Comparison of ENCODE assay signal across 22 cellular contexts in the genomic region with DNA sequence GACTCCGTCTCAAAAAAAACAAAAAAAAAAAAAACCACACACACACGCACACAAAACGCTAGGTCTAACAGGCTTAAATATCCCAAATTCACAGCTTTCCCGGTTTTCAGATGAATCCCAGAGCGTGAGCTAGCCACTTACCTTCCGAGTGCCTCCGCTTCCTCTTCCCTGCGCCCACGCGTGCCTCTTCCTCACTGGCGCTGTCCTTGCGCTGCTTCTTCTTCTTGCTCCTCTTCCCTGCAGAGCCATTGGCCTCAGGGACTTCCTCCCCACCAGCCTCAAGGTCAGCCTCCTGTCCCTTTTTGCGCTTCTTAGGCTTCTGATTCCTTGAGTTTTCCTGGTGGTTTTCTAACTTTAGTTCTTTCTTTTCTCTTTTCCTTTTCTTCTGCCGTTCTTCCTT. TPM values are rescaled to one million over a fixed set of nuclear protein-coding genes. Genes with fewer than 3 reads are reported as not detected.
DNase-seq lines count a peak whose midpoint lies in the region; ATAC-seq lines count a peak whose summit lies in the region.
"Had no signal": no experiment of that assay in that cellular context is flagged by ENCODE, and none has a peak within 500 bp of the region (broad histone marks: within the 10 kb centered on the region; RNA-seq: fewer than 3 reads in every experiment).

No MANE protein-coding gene starts in this region.

- no peaks in the 10 kb centered on the region for H3K27me3 Mint-ChIP-seq in activated T-cell treated with anti-CD3 and anti-CD28 coated beads, Interleukin-2, amount 50 U/mL, for 72 hours (ENCODE audit: low read depth)
- no peaks in the 10 kb centered on the region for H3K27me3 Mint-ChIP-seq in CD8-positive, alpha-beta memory T cell
- H3K27me3 Mint-ChIP-seq in central memory CD8-positive, alpha-beta T cell = no peaks in the 10 kb centered on the region

- H3K36me3 ChIP-seq in CD8-positive, alpha-beta memory T cell (ENCODE audit: insufficient read depth, low read length) = peaks cover 44% of the 10 kb centered on the region

- peak overlapping the region; percentile 16 for H3K27ac Mint-ChIP-seq in activated T-cell treated with anti-CD3 and anti-CD28 coated beads, Interleukin-2, amount 50 U/mL, for 72 hours
- peak overlapping the region in 5 of 8 donors; percentile 45 to 88 (median 57) for H3K27ac Mint-ChIP-seq in CD8-positive, alpha-beta memory T cell
- H3K27ac Mint-ChIP-seq in central memory CD8-positive, alpha-beta T cell (ENCODE audit: low read depth) = peak overlapping the region; percentile 98
- H3K27ac Mint-ChIP-seq in stimulated activated effector memory CD8-positive, alpha-beta T cell treated with anti-CD3 and anti-CD28 coated beads, Interleukin-12 subunit alpha, Interleukin-12 subunit beta, amount 100 ng/mL, for 72 hours = peak overlapping the region; percentile 96
- H3K27ac Mint-ChIP-seq: HFFc6 had no signal

- CTCF ChIA-PET in CD8-positive, alpha-beta memory T cell (lab: Charles Lee) = interaction anchor here (0.8 to 3.2 kb wide), 4 partner anchors 10 to 14 kb away, joined by 3 to 13 read pairs (median 5); no protein-coding TSS in a partner anchor

- no peaks in the 10 kb centered on the region for H3K4me1 Mint-ChIP-seq in activated T-cell treated with anti-CD3 and anti-CD28 coated beads, Interleukin-2, amount 50 U/mL, for 72 hours (ENCODE audit: low read depth)
- H3K4me1 Mint-ChIP-seq in CD8-positive, alpha-beta memory T cell = peaks cover 44 to 53% (median 49%) of the 10 kb centered on the region in 3 donors
- peaks cover 52% of the 10 kb centered on the region for H3K4me1 Mint-ChIP-seq in central memory CD8-positive, alpha-beta T cell
- H3K4me1 Mint-ChIP-seq in stimulated activated effector memory CD8-positive, alpha-beta T cell treated with anti-CD3 and anti-CD28 coated beads, Interleukin-12 subunit alpha, Interleukin-12 subunit beta, amount 100 ng/mL, for 72 hours = peaks cover 56% of the 10 kb centered on the region
- H3K4me1 Mint-ChIP-seq: H9 had no signal

- peaks cover 21% of the 10 kb centered on the region for H3K4me1 ChIP-seq in CD8-positive, alpha-beta memory T cell (ENCODE audit: insufficient read depth, low read length)

- POLR2A ChIA-PET in CD8-positive, alpha-beta memory T cell (lab: Charles Lee) = no interaction called here

- H3K9me3 ChIP-seq in CD8-positive, alpha-beta memory T cell (ENCODE audit: low read length) = no peaks in the 10 kb centered on the region
- H3K9me3 ChIP-seq: MG63, SJSA1 had no signal

- H3K9me3 Mint-ChIP-seq in activated T-cell treated with anti-CD3 and anti-CD28 coated beads, Interleukin-2, amount 50 U/mL, for 72 hours = no peaks in the 10 kb centered on the region
- no peaks in the 10 kb centered on the region for H3K9me3 Mint-ChIP-seq in CD8-positive, alpha-beta memory T cell
- H3K9me3 Mint-ChIP-seq in central memory CD8-positive, alpha-beta T cell = no peaks in the 10 kb centered on the region
- no peaks in the 10 kb centered on the region for H3K9me3 Mint-ChIP-seq in stimulated activated effector memory CD8-positive, alpha-beta T cell treated with anti-CD3 and anti-CD28 coated beads, Interleukin-12 subunit alpha, Interleukin-12 subunit beta, amount 100 ng/mL, for 72 hours
- H3K9me3 Mint-ChIP-seq: H9, HFFc6 had no signal

- H3K4me3 ChIP-seq in CD8-positive, alpha-beta memory T cell (ENCODE audit: low read length) = no peak overlapping the region
- H3K4me3 ChIP-seq: GM23248, MG63, SJSA1 had no signal

- H3K27ac ChIP-seq in CD8-positive, alpha-beta memory T cell (ENCODE audit: low read depth, low read length) = no peak overlapping the region
- H3K27ac ChIP-seq: C4-2B, GM23248, SJSA1 had no signal

- H3K36me3 Mint-ChIP-seq in activated T-cell treated with anti-CD3 and anti-CD28 coated beads, Interleukin-2, amount 50 U/mL, for 72 hours (ENCODE audit: insufficient read depth in 2 of 2) = peaks cover 6 to 37% of the 10 kb centered on the region in 2 donors
- peaks cover 35 to 87% (median 48%) of the 10 kb centered on the region in 3 donors for H3K36me3 Mint-ChIP-seq in CD8-positive, alpha-beta memory T cell
- peaks cover 55% of the 10 kb centered on the region for H3K36me3 Mint-ChIP-seq in central memory CD8-positive, alpha-beta T cell (ENCODE audit: insufficient read depth)
- H3K36me3 Mint-ChIP-seq in stimulated activated effector memory CD8-positive, alpha-beta T cell treated with anti-CD3 and anti-CD28 coated beads, Interleukin-12 subunit alpha, Interleukin-12 subunit beta, amount 100 ng/mL, for 72 hours = peaks cover 98% of the 10 kb centered on the region

- DNase-seq in activated T-cell treated with anti-CD3 and anti-CD28 coated beads, Interleukin-2, amount 50 U/mL, for 72 hours = no peak
- no peak for DNase-seq in activated T-cell treated with anti-CD3 and anti-CD28 coated beads for 4 hours
- no peak for DNase-seq in CD8-positive, alpha-beta memory T cell
- DNase-seq in central memory CD8-positive, alpha-beta T cell (ENCODE audit: low spot score in 2 of 2) = no peak
- no peak for DNase-seq in stimulated activated effector memory CD8-positive, alpha-beta T cell treated with anti-CD3 and anti-CD28 coated beads, Interleukin-12 subunit alpha, Interleukin-12 subunit beta, amount 100 ng/mL, for 72 hours (ENCODE audit: low spot score in 2 of 2)
- no peak for DNase-seq in cerebellar nuclear complex (lab: John Stamatoyannopoulos, UW)
- DNase-seq in central memory CD4-positive, alpha-beta T cell = no peak
- DNase-seq: GM23248, H9, HFFc6, Kasumi-1, MG63, NCI-H1417 treated with DMSO at 0.1 percent for 48 hours, NCI-H187, NCI-H2107, NCI-H446 treated with DMSO at 0.1 percent for 48 hours, NCI-H526 treated with DMSO at 0.1 percent for 48 hours, OCI-M1 had no signal

- ATAC-seq in activated T-cell treated with anti-CD3 and anti-CD28 coated beads, Interleukin-2, amount 50 U/mL, for 72 hours (replicated peaks in 1 of 2) = no peak
- no peak for ATAC-seq in central memory CD8-positive, alpha-beta T cell (replicated peaks; ENCODE audit: extremely low read depth, poor library complexity, severe bottlenecking)
- no peak for ATAC-seq in stimulated activated effector memory CD8-positive, alpha-beta T cell treated with anti-CD3 and anti-CD28 coated beads, Interleukin-12 subunit alpha, Interleukin-12 subunit beta, amount 100 ng/mL, for 72 hours
- ATAC-seq: Right ventricle myocardium inferior had no signal

- no peak overlapping the region for H3K4me3 Mint-ChIP-seq in activated T-cell treated with anti-CD3 and anti-CD28 coated beads, Interleukin-2, amount 50 U/mL, for 72 hours
- peak overlapping the region in 1 of 7 donors; percentile 4 for H3K4me3 Mint-ChIP-seq in CD8-positive, alpha-beta memory T cell
- H3K4me3 Mint-ChIP-seq in central memory CD8-positive, alpha-beta T cell = no peak overlapping the region
- no peak overlapping the region for H3K4me3 Mint-ChIP-seq in stimulated activated effector memory CD8-positive, alpha-beta T cell treated with anti-CD3 and anti-CD28 coated beads, Interleukin-12 subunit alpha, Interleukin-12 subunit beta, amount 100 ng/mL, for 72 hours
- H3K4me3 Mint-ChIP-seq: H9, HFFc6 had no signal

- no peaks in the 10 kb centered on the region for H3K27me3 ChIP-seq in CD8-positive, alpha-beta memory T cell (ENCODE audit: insufficient read depth, low read length, poor library complexity, severe bottlenecking)
- H3K27me3 ChIP-seq: MG63, SJSA1 had no signal

RNA-seq across cellular contexts. Expression of a gene that starts 15.7 kb away (rescaled TPM):
- total RNA-seq in activated T-cell treated with anti-CD3 and anti-CD28 coated beads, Interleukin-2, amount 50 U/mL, for 72 hours = 10 to 100 TPM; 25.5 to 41.0 TPM
- 100 to 1,000 TPM in 1 of 2 experiments, 10 to 100 TPM in 1; 95.8 to 103 TPM for total RNA-seq in CD8-positive, alpha-beta memory T cell
- polyA plus RNA-seq in CD8-positive, alpha-beta memory T cell = 187 TPM

RNA-seq across cellular contexts. Expression of a gene that starts 15.8 kb away (rescaled TPM):
- 1 to 10 TPM; 6.4 to 8.2 TPM for total RNA-seq in activated T-cell treated with anti-CD3 and anti-CD28 coated beads, Interleukin-2, amount 50 U/mL, for 72 hours
- total RNA-seq in CD8-positive, alpha-beta memory T cell = 1 to 10 TPM; 7.9 to 8.7 TPM
- 10.5 TPM for polyA plus RNA-seq in CD8-positive, alpha-beta memory T cell

RNA-seq across cellular contexts. Expression of a gene that starts 26.2 kb away (rescaled TPM):
- total RNA-seq in activated T-cell treated with anti-CD3 and anti-CD28 coated beads, Interleukin-2, amount 50 U/mL, for 72 hours = 10 to 100 TPM; 26.2 to 31.2 TPM
- total RNA-seq in CD8-positive, alpha-beta memory T cell = 10 to 100 TPM; 24.1 to 26.6 TPM
- 46.4 TPM for polyA plus RNA-seq in CD8-positive, alpha-beta memory T cell

RNA-seq across cellular contexts. Expression of a gene that starts 47.5 kb away (rescaled TPM):
- total RNA-seq in activated T-cell treated with anti-CD3 and anti-CD28 coated beads, Interleukin-2, amount 50 U/mL, for 72 hours = not detected
- not detected for total RNA-seq in CD8-positive, alpha-beta memory T cell
- not detected for polyA plus RNA-seq in CD8-positive, alpha-beta memory T cell
- total RNA-seq: G401, GM23248, H9, HFFc6, Right ventricle myocardium inferior, SJSA1 had no signal
- polyA plus RNA-seq: GM23248 had no signal

Comparison
In these comparisons a context has a peak if more than half of its experiments do, and no peak if none do; other contexts are left out.
1. H3K27ac Mint-ChIP-seq: peak in every context shown above with its lines; median percentile 98 in central memory CD8-positive, alpha-beta T cell; 96 in stimulated activated effector memory CD8-positive, alpha-beta T cell treated with anti-CD3 and anti-CD28 coated beads, Interleukin-12 subunit alpha, Interleukin-12 subunit beta, amount 100 ng/mL, for 72 hours; 57 in CD8-positive, alpha-beta memory T cell; 16 in activated T-cell treated with anti-CD3 and anti-CD28 coated beads, Interleukin-2, amount 50 U/mL, for 72 hours.